ENCODE assay signal across 9 cellular contexts in the genomic region with DNA sequence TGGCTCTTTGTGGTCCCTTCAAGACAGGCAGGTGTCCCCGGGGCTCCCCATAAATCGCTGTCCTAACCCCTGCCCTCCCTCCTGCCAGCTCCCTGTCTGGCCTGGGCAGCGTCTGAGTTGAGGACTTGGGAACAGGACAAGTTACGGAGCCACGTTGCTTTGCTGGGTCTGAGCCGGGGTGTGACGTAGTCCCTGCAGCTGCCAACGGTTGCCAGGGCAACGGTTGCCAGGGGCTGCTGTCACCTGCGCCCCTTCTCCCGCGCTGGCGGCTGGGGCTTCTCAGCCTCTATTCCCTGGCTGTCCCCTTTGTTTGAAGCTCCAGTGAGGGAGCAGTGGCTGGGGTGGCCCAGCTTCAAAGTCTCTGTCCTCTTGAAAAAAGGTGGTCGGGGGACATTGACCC. TPM values are rescaled to one million over a fixed set of nuclear protein-coding genes. Genes with fewer than 3 reads are reported as not detected.
DNase-seq lines count a peak whose midpoint lies in the region; ATAC-seq and TF ChIP-seq lines count a peak whose summit lies in the region.
"Had no signal": no experiment of that assay in that cellular context is flagged by ENCODE, and none has a peak within 500 bp of the region (broad histone marks: within the 10 kb centered on the region; RNA-seq: fewer than 3 reads in every experiment).

No MANE protein-coding gene starts in this region.

- no peaks in the 10 kb centered on the region for H4K20me1 ChIP-seq in BLaER1

- no peak overlapping the region for H4K8ac ChIP-seq in mesenchymal stem cell (ENCODE audit: low read length)

- no peak overlapping the region for H2BK15ac ChIP-seq in mesenchymal stem cell (ENCODE audit: low read depth, poor library complexity, severe bottlenecking)

- H3K9ac ChIP-seq in BLaER1 (no peak overlapping the region), mesenchymal stem cell (ENCODE audit: low read length) (peak overlapping the region; percentile 24)

- no peak overlapping the region for H2AK5ac ChIP-seq in mesenchymal stem cell (ENCODE audit: low read length, severe bottlenecking)

- H2AFZ ChIP-seq in mesenchymal stem cell (ENCODE audit: low read depth, low read length) = no peak overlapping the region

- H3K36me3 ChIP-seq in BLaER1 (no peaks in the 10 kb centered on the region), mesenchymal stem cell (ENCODE audit: control insufficient read depth in 1 of 2, insufficient read depth in 2 of 2, low read depth in 1 of 2, low read length in 2 of 2) (peaks cover under 1 to 53% of the 10 kb centered on the region in 2 experiments), transverse colon (no peaks in the 10 kb centered on the region)
- no peaks in the 10 kb centered on the region for H3K36me3 ChIP-seq in effector memory CD4-positive, alpha-beta T cell (ENCODE audit: control insufficient read depth, insufficient read depth, low read length)

- H3K4me1 ChIP-seq in BLaER1 (peaks cover 95% of the 10 kb centered on the region), mesenchymal stem cell (ENCODE audit: control insufficient read depth, insufficient read depth, low read depth, low read length) (peaks cover 42% of the 10 kb centered on the region), transverse colon (peaks cover 21 to 40% (median 36%) of the 10 kb centered on the region in 4 donors)
- no peaks in the 10 kb centered on the region for H3K4me1 ChIP-seq in effector memory CD4-positive, alpha-beta T cell (ENCODE audit: control insufficient read depth, insufficient read depth, low read length, poor library complexity, severe bottlenecking)

- DNase-seq in NCI-H1417 (lab: John Stamatoyannopoulos, UW) (peak; percentile 49 to 94 (median 88)), caudate nucleus (lab: John Stamatoyannopoulos, UW) (peak in 58 of 61 donors; percentile 14 to 94 (median 78)), mesenchymal stem cell (peak; percentile 35), transverse colon (no peak)
- no peak for DNase-seq in effector memory CD4-positive, alpha-beta T cell
- DNase-seq: GF-D8 had no signal

- peak overlapping the region in 1 of 2 experiments; percentile 55 for H3K14ac ChIP-seq in mesenchymal stem cell (ENCODE audit: low read length in 2 of 2)

- H3K9me3 ChIP-seq in BLaER1 = no peaks in the 10 kb centered on the region
- no peaks in the 10 kb centered on the region for H3K9me3 ChIP-seq in mesenchymal stem cell (ENCODE audit: control insufficient read depth, low read length)
- no peaks in the 10 kb centered on the region for H3K9me3 ChIP-seq in transverse colon
- no peaks in the 10 kb centered on the region for H3K9me3 ChIP-seq in effector memory CD4-positive, alpha-beta T cell (ENCODE audit: control insufficient read depth, low read length)

- no peak for TF ChIP-seq POLR2A in transverse colon (IDR thresholded peaks at IDR 0.05)

- H3K4me2 ChIP-seq in BLaER1 = peak overlapping the region; percentile 88
- no peak overlapping the region for H3K4me2 ChIP-seq in mesenchymal stem cell (ENCODE audit: low read length, poor library complexity, severe bottlenecking)

- H3K27ac ChIP-seq in BLaER1 (peak overlapping the region; percentile 97; the same call in 1 of the 2 replicates), caudate nucleus (ENCODE audit: low read depth, low read length) (peak overlapping the region; percentile 81), mesenchymal stem cell (ENCODE audit: low read length, poor library complexity, severe bottlenecking) (no peak overlapping the region), transverse colon (no peak overlapping the region)
- H3K27ac ChIP-seq in effector memory CD4-positive, alpha-beta T cell (ENCODE audit: insufficient read depth, low read length, poor library complexity, severe bottlenecking) = no peak overlapping the region

- H3K23ac ChIP-seq in mesenchymal stem cell (ENCODE audit: low read length in 2 of 2) = no peak overlapping the region

- no peak for ATAC-seq in HG03045 (IDR thresholded peaks at IDR 0.05; ENCODE audit: unreplicated experiment)
- ATAC-seq in GM18520 (IDR thresholded peaks at IDR 0.05; ENCODE audit: unreplicated experiment) = no peak

- no peak overlapping the region for H2BK120ac ChIP-seq in mesenchymal stem cell (ENCODE audit: low read depth, low read length)

- H3K4ac ChIP-seq in mesenchymal stem cell (ENCODE audit: low read depth in 1 of 2, low read length in 2 of 2) = no peak overlapping the region

- in situ Hi-C loops in transverse colon (cut with MboI; ENCODE audit: low pct_ligation_motif_present in 1 of 4, low pct_unique_long_range_greater_than_20kb in 1 of 4, low sequenced_read_pairs in 3 of 4) = no loop called here

- WGBS in mesenchymal stem cell = 32% methylated on average over 13 of the region's 14 CpGs
- 40% methylated on average over 14 of the region's 14 CpGs; no CpG with 5 or more reads in 1 of the 2 donors for WGBS in transverse colon (ENCODE audit: low coverage in 1 of 2), 2 donors

- no peak for TF ChIP-seq CTCF in transverse colon (IDR thresholded peaks at IDR 0.05)

- H2BK5ac ChIP-seq in mesenchymal stem cell (ENCODE audit: low read depth, low read length, poor library complexity, severe bottlenecking) = no peak overlapping the region

- H2BK12ac ChIP-seq in mesenchymal stem cell (ENCODE audit: low read length in 2 of 2) = no peak overlapping the region

- no peak overlapping the region for H4K91ac ChIP-seq in mesenchymal stem cell (ENCODE audit: low read length)

- H3K79me1 ChIP-seq in mesenchymal stem cell (replicated peaks; ENCODE audit: low read length, poor library complexity, severe bottlenecking) = peaks cover 28% of the 10 kb centered on the region

- peak overlapping the region; percentile 45; the same call in 1 of the 2 replicates for H3K4me3 ChIP-seq in BLaER1
- no peak overlapping the region for H3K4me3 ChIP-seq in mesenchymal stem cell (ENCODE audit: insufficient read depth in 1 of 2, low read depth in 1 of 2, low read length in 2 of 2)
- no peak overlapping the region for H3K4me3 ChIP-seq in transverse colon
- H3K4me3 ChIP-seq in effector memory CD4-positive, alpha-beta T cell (ENCODE audit: insufficient read depth, low read depth, low read length, poor library complexity, severe bottlenecking) = no peak overlapping the region

- H3K18ac ChIP-seq in mesenchymal stem cell (ENCODE audit: low read depth in 1 of 2, low read length in 2 of 2) = no peak overlapping the region

- H3K27me3 ChIP-seq in BLaER1 (no peaks in the 10 kb centered on the region), mesenchymal stem cell (ENCODE audit: control insufficient read depth in 1 of 2, insufficient read depth in 1 of 2, low read length in 2 of 2) (no peaks in the 10 kb centered on the region), transverse colon (no peaks in the 10 kb centered on the region)
- no peaks in the 10 kb centered on the region for H3K27me3 ChIP-seq in effector memory CD4-positive, alpha-beta T cell (replicated peaks; ENCODE audit: control insufficient read depth, insufficient read depth, low read length, poor library complexity, severe bottlenecking)

- intact Hi-C loops in transverse colon (cut with DNase I; ENCODE audit: low total_unique reads) = no loop called here

- no peak for TF ChIP-seq EP300 in transverse colon (IDR thresholded peaks at IDR 0.05; ENCODE audit: low read depth)

RNA-seq across cellular contexts. Expression of gene ADGRG1, which starts 10.7 kb away (rescaled TPM):
- 4.0 TPM for polyA plus RNA-seq in mesenchymal stem cell (2013, experiment 1 of 2)
- polyA plus RNA-seq in mesenchymal stem cell (2013, experiment 2 of 2) = 4.4 TPM
- total RNA-seq in transverse colon = 10 to 100 TPM; 40.0 to 55.3 (median 45.7) TPM

RNA-seq across cellular contexts. Expression of gene ADGRG3, which starts 28.9 kb away (rescaled TPM):
- not detected for polyA plus RNA-seq in mesenchymal stem cell (2013, experiment 1 of 2)
- not detected for polyA plus RNA-seq in mesenchymal stem cell (2013, experiment 2 of 2)
- 1 to 10 TPM in 3 of 4 donors, not detected in 1; 1.5 to 2.7 (median 2.2) TPM for total RNA-seq in transverse colon

RNA-seq across cellular contexts. Expression of gene DRC7, which starts 55.4 kb away (rescaled TPM):
- polyA plus RNA-seq in mesenchymal stem cell (2013, experiment 1 of 2) = not detected
- not detected for polyA plus RNA-seq in mesenchymal stem cell (2013, experiment 2 of 2)
- not detected for total RNA-seq in transverse colon

Comparison
In these comparisons a context has a peak if more than half of its experiments do, and no peak if none do; other contexts are left out.
1. H3K27ac ChIP-seq: peak in BLaER1 (single experiment) and caudate nucleus (single experiment); none in mesenchymal stem cell (single experiment), transverse colon (0 of 4) and effector memory CD4-positive, alpha-beta T cell (single experiment).
2. DNase-seq: peak in NCI-H1417 (3 of 3), caudate nucleus (58 of 61) and mesenchymal stem cell (single experiment); none in transverse colon (single experiment) and effector memory CD4-positive, alpha-beta T cell (0 of 3).